Comparison of ENCODE assay signal across 2 cellular contexts in the genomic region with DNA sequence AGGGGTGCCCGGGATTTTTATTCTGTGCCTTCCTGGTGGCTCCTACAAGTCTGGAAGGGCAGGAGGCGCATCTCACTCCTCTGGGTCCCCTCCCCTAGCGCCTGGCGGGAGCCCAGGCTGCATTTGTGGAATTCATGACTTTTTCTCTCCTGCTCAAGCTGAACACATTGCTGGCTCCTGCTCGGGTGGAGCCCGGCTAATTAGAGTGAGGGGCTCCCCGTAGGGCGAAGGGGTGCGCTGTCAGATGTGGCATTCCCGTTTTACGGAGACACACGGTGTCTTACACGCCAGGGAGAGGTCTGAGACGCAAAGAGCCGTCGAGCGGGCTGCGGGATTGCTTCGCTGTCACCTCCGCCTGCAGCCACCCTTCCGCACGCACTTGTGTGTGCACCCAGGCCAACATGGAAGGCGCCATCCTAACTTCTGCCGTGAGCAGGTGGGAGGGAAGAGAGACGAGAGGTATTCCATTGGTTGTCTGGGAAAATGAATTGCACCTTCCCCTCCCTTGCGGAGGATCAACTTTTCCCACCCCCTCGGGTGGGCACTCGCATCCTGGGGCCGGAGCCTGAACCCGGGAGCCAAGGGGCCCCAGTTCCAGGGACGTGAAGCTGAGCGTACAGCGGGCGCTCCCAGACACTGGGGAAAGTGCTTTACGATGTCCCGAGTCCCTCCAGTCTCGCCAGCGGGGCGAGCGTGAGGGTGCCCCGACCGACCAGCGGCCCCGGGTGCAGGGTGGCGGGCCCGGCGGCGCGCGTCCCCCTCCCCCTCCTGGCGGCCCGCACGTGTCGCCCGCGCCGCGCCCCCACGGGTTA.
A peak's percentile ranks its signal among the peaks of the same experiment; 100 is the strongest.
TF ChIP-seq lines count a peak whose summit lies in the region.

No MANE protein-coding gene starts in this region.

TF ChIP-seq in K562, 482 proteins besides CTCF, POLR2A, EP300 and RAD21 (continued from another document):
- TF ChIP-seq, protein P1, sequence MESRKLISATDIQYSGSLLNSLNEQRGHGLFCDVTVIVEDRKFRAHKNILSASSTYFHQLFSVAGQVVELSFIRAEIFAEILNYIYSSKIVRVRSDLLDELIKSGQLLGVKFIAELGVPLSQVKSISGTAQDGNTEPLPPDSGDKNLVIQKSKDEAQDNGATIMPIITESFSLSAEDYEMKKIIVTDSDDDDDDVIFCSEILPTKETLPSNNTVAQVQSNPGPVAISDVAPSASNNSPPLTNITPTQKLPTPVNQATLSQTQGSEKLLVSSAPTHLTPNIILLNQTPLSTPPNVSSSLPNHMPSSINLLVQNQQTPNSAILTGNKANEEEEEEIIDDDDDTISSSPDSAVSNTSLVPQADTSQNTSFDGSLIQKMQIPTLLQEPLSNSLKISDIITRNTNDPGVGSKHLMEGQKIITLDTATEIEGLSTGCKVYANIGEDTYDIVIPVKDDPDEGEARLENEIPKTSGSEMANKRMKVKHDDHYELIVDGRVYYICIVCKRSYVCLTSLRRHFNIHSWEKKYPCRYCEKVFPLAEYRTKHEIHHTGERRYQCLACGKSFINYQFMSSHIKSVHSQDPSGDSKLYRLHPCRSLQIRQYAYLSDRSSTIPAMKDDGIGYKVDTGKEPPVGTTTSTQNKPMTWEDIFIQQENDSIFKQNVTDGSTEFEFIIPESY (CRISPR knock-in tag; IDR thresholded peaks at IDR 0.05) = peak; percentile 91
- TF ChIP-seq, protein P2, sequence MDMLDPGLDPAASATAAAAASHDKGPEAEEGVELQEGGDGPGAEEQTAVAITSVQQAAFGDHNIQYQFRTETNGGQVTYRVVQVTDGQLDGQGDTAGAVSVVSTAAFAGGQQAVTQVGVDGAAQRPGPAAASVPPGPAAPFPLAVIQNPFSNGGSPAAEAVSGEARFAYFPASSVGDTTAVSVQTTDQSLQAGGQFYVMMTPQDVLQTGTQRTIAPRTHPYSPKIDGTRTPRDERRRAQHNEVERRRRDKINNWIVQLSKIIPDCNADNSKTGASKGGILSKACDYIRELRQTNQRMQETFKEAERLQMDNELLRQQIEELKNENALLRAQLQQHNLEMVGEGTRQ (CRISPR knock-in tag; IDR thresholded peaks at IDR 0.05) = no peak
- TF ChIP-seq RB1 (IDR thresholded peaks at IDR 0.05; ENCODE audit: low read depth) (0 out of 2 replicates have a peak, but pooled peaks have one; percentile 8), RBFOX2 (IDR thresholded peaks at IDR 0.05; ENCODE audit: low read depth, low read length) (peak; percentile 14; the same call in 1 of the 2 replicates), BHLHE40 (IDR thresholded peaks at IDR 0.05; ENCODE audit: low read length) (0 out of 2 replicates have a peak, but pooled peaks have one; percentile 40)
- TF ChIP-seq, protein P3, sequence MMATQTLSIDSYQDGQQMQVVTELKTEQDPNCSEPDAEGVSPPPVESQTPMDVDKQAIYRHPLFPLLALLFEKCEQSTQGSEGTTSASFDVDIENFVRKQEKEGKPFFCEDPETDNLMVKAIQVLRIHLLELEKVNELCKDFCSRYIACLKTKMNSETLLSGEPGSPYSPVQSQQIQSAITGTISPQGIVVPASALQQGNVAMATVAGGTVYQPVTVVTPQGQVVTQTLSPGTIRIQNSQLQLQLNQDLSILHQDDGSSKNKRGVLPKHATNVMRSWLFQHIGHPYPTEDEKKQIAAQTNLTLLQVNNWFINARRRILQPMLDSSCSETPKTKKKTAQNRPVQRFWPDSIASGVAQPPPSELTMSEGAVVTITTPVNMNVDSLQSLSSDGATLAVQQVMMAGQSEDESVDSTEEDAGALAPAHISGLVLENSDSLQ (IDR thresholded peaks at IDR 0.05) = no peak
- TF ChIP-seq, protein P4, sequence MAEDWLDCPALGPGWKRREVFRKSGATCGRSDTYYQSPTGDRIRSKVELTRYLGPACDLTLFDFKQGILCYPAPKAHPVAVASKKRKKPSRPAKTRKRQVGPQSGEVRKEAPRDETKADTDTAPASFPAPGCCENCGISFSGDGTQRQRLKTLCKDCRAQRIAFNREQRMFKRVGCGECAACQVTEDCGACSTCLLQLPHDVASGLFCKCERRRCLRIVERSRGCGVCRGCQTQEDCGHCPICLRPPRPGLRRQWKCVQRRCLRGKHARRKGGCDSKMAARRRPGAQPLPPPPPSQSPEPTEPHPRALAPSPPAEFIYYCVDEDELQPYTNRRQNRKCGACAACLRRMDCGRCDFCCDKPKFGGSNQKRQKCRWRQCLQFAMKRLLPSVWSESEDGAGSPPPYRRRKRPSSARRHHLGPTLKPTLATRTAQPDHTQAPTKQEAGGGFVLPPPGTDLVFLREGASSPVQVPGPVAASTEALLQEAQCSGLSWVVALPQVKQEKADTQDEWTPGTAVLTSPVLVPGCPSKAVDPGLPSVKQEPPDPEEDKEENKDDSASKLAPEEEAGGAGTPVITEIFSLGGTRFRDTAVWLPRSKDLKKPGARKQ (CRISPR knock-in tag; IDR thresholded peaks at IDR 0.05) = peak; percentile 62; the same call in 1 of the 2 replicates

TF ChIP-seq in neural cell, 6 proteins besides CTCF, POLR2A, EP300 and RAD21:
- TF ChIP-seq, protein P5, sequence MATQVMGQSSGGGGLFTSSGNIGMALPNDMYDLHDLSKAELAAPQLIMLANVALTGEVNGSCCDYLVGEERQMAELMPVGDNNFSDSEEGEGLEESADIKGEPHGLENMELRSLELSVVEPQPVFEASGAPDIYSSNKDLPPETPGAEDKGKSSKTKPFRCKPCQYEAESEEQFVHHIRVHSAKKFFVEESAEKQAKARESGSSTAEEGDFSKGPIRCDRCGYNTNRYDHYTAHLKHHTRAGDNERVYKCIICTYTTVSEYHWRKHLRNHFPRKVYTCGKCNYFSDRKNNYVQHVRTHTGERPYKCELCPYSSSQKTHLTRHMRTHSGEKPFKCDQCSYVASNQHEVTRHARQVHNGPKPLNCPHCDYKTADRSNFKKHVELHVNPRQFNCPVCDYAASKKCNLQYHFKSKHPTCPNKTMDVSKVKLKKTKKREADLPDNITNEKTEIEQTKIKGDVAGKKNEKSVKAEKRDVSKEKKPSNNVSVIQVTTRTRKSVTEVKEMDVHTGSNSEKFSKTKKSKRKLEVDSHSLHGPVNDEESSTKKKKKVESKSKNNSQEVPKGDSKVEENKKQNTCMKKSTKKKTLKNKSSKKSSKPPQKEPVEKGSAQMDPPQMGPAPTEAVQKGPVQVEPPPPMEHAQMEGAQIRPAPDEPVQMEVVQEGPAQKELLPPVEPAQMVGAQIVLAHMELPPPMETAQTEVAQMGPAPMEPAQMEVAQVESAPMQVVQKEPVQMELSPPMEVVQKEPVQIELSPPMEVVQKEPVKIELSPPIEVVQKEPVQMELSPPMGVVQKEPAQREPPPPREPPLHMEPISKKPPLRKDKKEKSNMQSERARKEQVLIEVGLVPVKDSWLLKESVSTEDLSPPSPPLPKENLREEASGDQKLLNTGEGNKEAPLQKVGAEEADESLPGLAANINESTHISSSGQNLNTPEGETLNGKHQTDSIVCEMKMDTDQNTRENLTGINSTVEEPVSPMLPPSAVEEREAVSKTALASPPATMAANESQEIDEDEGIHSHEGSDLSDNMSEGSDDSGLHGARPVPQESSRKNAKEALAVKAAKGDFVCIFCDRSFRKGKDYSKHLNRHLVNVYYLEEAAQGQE (IDR thresholded peaks at IDR 0.05; ENCODE audit: borderline replicate concordance) = no peak
- no peak for TF ChIP-seq POLR2AphosphoS5 (IDR thresholded peaks at IDR 0.05)
- no peak for TF ChIP-seq SMC3 (conservative IDR thresholded peaks at IDR 0.05; ENCODE audit: poor library complexity)
- TF ChIP-seq EZH2 (IDR thresholded peaks at IDR 0.05; ENCODE audit: borderline replicate concordance, insufficient read depth, low read length, poor library complexity, severe bottlenecking) = no peak
- no peak for TF ChIP-seq MXI1 (conservative IDR thresholded peaks at IDR 0.05; ENCODE audit: poor library complexity, severe bottlenecking)
- TF ChIP-seq TAF1 (IDR thresholded peaks at IDR 0.05; ENCODE audit: low read depth) = no peak
